Comparison of ENCODE assay signal across 23 cellular contexts in genomic region chr9:13575558-13575957, GRCh38.
DNase-seq lines count a peak whose midpoint lies in the region; ATAC-seq and TF ChIP-seq lines count a peak whose summit lies in the region.
"Had no signal": no experiment of that assay in that cellular context is flagged by ENCODE, and none has a peak within 500 bp of the region (broad histone marks: within the 10 kb centered on the region; RNA-seq: fewer than 3 reads in every experiment).

No MANE protein-coding gene starts in this region.

- H3K9ac ChIP-seq in HUES64 (ENCODE audit: low read depth, low read length) (no peak overlapping the region), GM23248 (no peak overlapping the region)

- peak; percentile 99 for DNase-seq in dermis blood vessel endothelial cell
- DNase-seq in left ventricle myocardium superior: no peak
- no peak for DNase-seq in gastrocnemius medialis
- no peak for DNase-seq in GM23248
- DNase-seq in GDM1 (lab: John Stamatoyannopoulos, UW): no peak
- no peak for DNase-seq in RKO (ENCODE audit: low spot score)
- DNase-seq: activated CD4-positive, alpha-beta T cell treated with anti-CD3 and anti-CD28 coated beads for 48 hours; activated naive CD4-positive, alpha-beta T cell; activated T-cell treated with anti-CD3 and anti-CD28 coated beads, Interleukin-2, amount 50 U/mL, for 48 hours; EL; head of caudate nucleus; left lung; MG63; NCI-H1417; NCI-H2081; small intestine; stimulated activated CD4-positive, alpha-beta T cell treated with anti-CD3 and anti-CD28 coated beads, Interleukin-4, amount 100 ng/mL, for 1 hour had no signal

- no peaks in the 10 kb centered on the region for H3F3A ChIP-seq in GM23248 (ENCODE audit: insufficient read depth)

- H3K36me3 ChIP-seq in HUES64 (ENCODE audit: insufficient read depth, low read length): no peaks in the 10 kb centered on the region
- H3K36me3 ChIP-seq in gastrocnemius medialis: no peaks in the 10 kb centered on the region
- H3K36me3 ChIP-seq in GM23248 (ENCODE audit: low read depth): no peaks in the 10 kb centered on the region
- H3K36me3 ChIP-seq: cardiac muscle cell, left lung, MG63, prostate gland had no signal

- TF ChIP-seq POLR2A in gastrocnemius medialis (IDR thresholded peaks at IDR 0.05): no peak

- no peak overlapping the region for H2AFZ ChIP-seq in GM23248

- in situ Hi-C loops in gastrocnemius medialis (cut with MboI; ENCODE audit: low sequenced_read_pairs in 4 of 4) (no loop called here), GM23248 (cut with MboI) (no loop called here)

- H3K27me3 ChIP-seq in HUES64 (ENCODE audit: insufficient read depth, low read length) (no peaks in the 10 kb centered on the region), gastrocnemius medialis (no peaks in the 10 kb centered on the region), GM23248 (replicated peaks; ENCODE audit: insufficient read depth) (no peaks in the 10 kb centered on the region)
- H3K27me3 ChIP-seq: cardiac muscle cell, left lung had no signal

- H3K9me3 ChIP-seq in HUES64 (ENCODE audit: insufficient read depth, low read depth, low read length) (no peaks in the 10 kb centered on the region), gastrocnemius medialis (no peaks in the 10 kb centered on the region), GM23248 (ENCODE audit: low read depth) (no peaks in the 10 kb centered on the region)
- H3K9me3 ChIP-seq: left lung, MG63, prostate gland had no signal

- H3K4me2 ChIP-seq in GM23248 (ENCODE audit: unreplicated experiment): no peak overlapping the region

- H3K4me1 ChIP-seq in HUES64 (ENCODE audit: insufficient read depth, low read length) (peaks cover 30% of the 10 kb centered on the region), gastrocnemius medialis (peaks cover 0 to 4% of the 10 kb centered on the region in 2 donors), GM23248 (ENCODE audit: insufficient read depth) (no peaks in the 10 kb centered on the region)
- H3K4me1 ChIP-seq: left lung, prostate gland had no signal

- 100% methylated on average over 1 of the region's 1 CpG for WGBS in HUES64
- WGBS in GM23248 (ENCODE audit: low coverage in 1 of 2, low lambda C conversion rate in 2 of 2, missing lambda C conversion rate in 2 of 2), 2 experiments: 35 to 48% methylated on average over 1 of the region's 1 CpG

- ATAC-seq in left ventricle myocardium superior (peak; percentile 75), gastrocnemius medialis (peak; percentile 33 to 74)
- ATAC-seq: K562; left lung; stimulated activated memory B cell treated with anti-CD40 and anti-IgM and Interleukin-4, amounts not matched to agents 10 μg/mL and 1 μg/mL and 100 μg/mL, for 72 hours had no signal

- no peaks in the 10 kb centered on the region; the same call in 1 of the 2 replicates for H3K9me2 ChIP-seq in GM23248 (ENCODE audit: insufficient read depth)

- no peaks in the 10 kb centered on the region for H3K79me2 ChIP-seq in GM23248 (ENCODE audit: insufficient read depth)

- H3K4me3 ChIP-seq in HUES64 (ENCODE audit: low read length) (no peak overlapping the region), gastrocnemius medialis (no peak overlapping the region), GM23248 (no peak overlapping the region)
- H3K4me3 ChIP-seq: cardiac muscle cell, K562, left lung, MG63, prostate gland had no signal

- TF ChIP-seq CTCF in gastrocnemius medialis (IDR thresholded peaks at IDR 0.05 in 4 of 5, conservative IDR thresholded peaks at IDR 0.05 in 1 of 5): no peak

- intact Hi-C loops in left ventricle myocardium superior (cut with micrococcal nuclease): no loop called here
- intact Hi-C loops in gastrocnemius medialis (cut with DNase I; ENCODE audit: low total_unique reads): no loop called here

- H4K20me1 ChIP-seq in GM23248 (ENCODE audit: insufficient read depth): no peaks in the 10 kb centered on the region

- H3K27ac ChIP-seq in HUES64 (ENCODE audit: low read depth, low read length) (peak overlapping the region; percentile 58; the same call in 1 of the 2 replicates), gastrocnemius medialis (peak overlapping the region in 3 of 4 donors; percentile 25 to 63 (median 49)), GM23248 (no peak overlapping the region)
- H3K27ac ChIP-seq: cardiac muscle cell, left lung, prostate gland, VCaP had no signal
